ENCODE assay signal across 8 cellular contexts in genomic region chr2:87075796-87076252, GRCh38. TPM values are rescaled to one million over a fixed set of nuclear protein-coding genes. Genes with fewer than 3 reads are reported as not detected.
DNase-seq lines count a peak whose midpoint lies in the region; ATAC-seq, FAIRE-seq and TF ChIP-seq lines count a peak whose summit lies in the region.
"Not testable (repeated sequence)": the region's sequence is repeated elsewhere in the genome, so short reads cannot be mapped to it uniquely, and the experiment has no call there.

No MANE protein-coding gene starts in this region.

- peak; percentile 1 to 53 for DNase-seq in A549 (ENCODE audit: low read depth in 1 of 2, low spot score in 1 of 2)
- peak; percentile 46 for DNase-seq in activated T-cell treated with anti-CD3 and anti-CD28 coated beads, Interleukin-2, amount 50 U/mL, for 4 hours
- peak; percentile 34 for DNase-seq in endothelial cell (ENCODE audit: low spot score)
- DNase-seq in right lobe of liver: peak; percentile 50 to 68 (median 54)
- DNase-seq in stimulated activated CD4-positive, alpha-beta T cell treated with anti-CD3 and anti-CD28 coated beads, Interleukin-12 subunit alpha, Interleukin-12 subunit beta, amount 100 ng/mL, for 4 hours: peak; percentile 50

- not testable (repeated sequence) for H3K27ac Mint-ChIP-seq in endothelial cell (ENCODE audit: unreplicated experiment)

- H3K4me1 ChIP-seq in A549; OCI-LY3 (ENCODE audit: low read length); right lobe of liver: not testable (repeated sequence)

- not testable (repeated sequence) for H2AFZ ChIP-seq in OCI-LY3 (ENCODE audit: low read depth, low read length)

- not testable (repeated sequence) for H3K9me3 Mint-ChIP-seq in activated T-cell treated with anti-CD3 and anti-CD28 coated beads, Interleukin-2, amount 50 U/mL, for 4 hours; endothelial cell (ENCODE audit: unreplicated experiment)

- not testable (repeated sequence) for H3K9me3 ChIP-seq in A549; OCI-LY3 (ENCODE audit: insufficient read depth, low read length); right lobe of liver

- not testable (repeated sequence) for TF ChIP-seq EP300 in A549 (IDR thresholded peaks at IDR 0.05)

- H3K36me3 Mint-ChIP-seq in activated T-cell treated with anti-CD3 and anti-CD28 coated beads, Interleukin-2, amount 50 U/mL, for 4 hours (ENCODE audit: insufficient read depth); endothelial cell (ENCODE audit: low read depth, unreplicated experiment): not testable (repeated sequence)

- not testable (repeated sequence) for H3K36me3 ChIP-seq in OCI-LY3 (replicated peaks; ENCODE audit: low read depth, low read length); right lobe of liver

- H3K4me3 ChIP-seq in A549: peak overlapping the region; percentile 72
- peak overlapping the region; percentile 91 for H3K4me3 ChIP-seq in OCI-LY3 (ENCODE audit: low read length)
- H3K4me3 ChIP-seq in right lobe of liver: peak overlapping the region; percentile 62 to 66 (median 63)

- not testable (repeated sequence) for TF ChIP-seq CTCF in A549 (IDR thresholded peaks at IDR 0.05); OCI-LY3 (IDR thresholded peaks at IDR 0.05; ENCODE audit: low read depth, low read length); endothelial cell (IDR thresholded peaks at IDR 0.05; ENCODE audit: unreplicated experiment); right lobe of liver (IDR thresholded peaks at IDR 0.05)

- intact Hi-C loops in right lobe of liver (cut with DNase I): not testable (repeated sequence)

- not testable (repeated sequence) for TF ChIP-seq POLR2A in A549 (IDR thresholded peaks at IDR 0.05; ENCODE audit: low read length); right lobe of liver (IDR thresholded peaks at IDR 0.05)

- not testable (repeated sequence) for FAIRE-seq in A549 (lab: Jason Lieb, UNC)

- H3K27ac ChIP-seq in A549 (peak overlapping the region; percentile 84 to 95), OCI-LY3 (ENCODE audit: low read length) (peak overlapping the region; percentile 75), right lobe of liver (peak overlapping the region; percentile 90 to 99 (median 96))

- WGBS in A549 (ENCODE audit: missing lambda C conversion rate): no CpG with 5 or more reads among the region's 63 CpGs
- WGBS in right lobe of liver (ENCODE audit: insufficient coverage, low coverage, low lambda C conversion rate, missing lambda C conversion rate): no CpG with 5 or more reads among the region's 63 CpGs

- H3K4me3 Mint-ChIP-seq in activated T-cell treated with anti-CD3 and anti-CD28 coated beads, Interleukin-2, amount 50 U/mL, for 4 hours: peak overlapping the region; percentile 76
- H3K4me3 Mint-ChIP-seq in endothelial cell (ENCODE audit: unreplicated experiment): peak overlapping the region; percentile 73

- H3K4me2 ChIP-seq in A549 (peak overlapping the region; percentile 93), OCI-LY3 (ENCODE audit: low read length) (peak overlapping the region; percentile 32)

- TF ChIP-seq RAD21 in A549 (conservative IDR thresholded peaks at IDR 0.05 in 1 of 2, IDR thresholded peaks at IDR 0.05 in 1 of 2): not testable (repeated sequence)

- not testable (repeated sequence) for H4K20me1 ChIP-seq in OCI-LY3 (ENCODE audit: insufficient read depth, low read length)

- POLR2A ChIA-PET in A549 (lab: Yijun Ruan, JAX): not testable (repeated sequence)

- peak overlapping the region; percentile 73 for H3K9ac ChIP-seq in OCI-LY3 (ENCODE audit: low read length)

- ATAC-seq in A549: peak; percentile 15 to 58
- ATAC-seq in GM18909 (IDR thresholded peaks at IDR 0.05; ENCODE audit: poor library complexity, unreplicated experiment): peak; percentile 33
- ATAC-seq in HG02943 (IDR thresholded peaks at IDR 0.05; ENCODE audit: low read depth, unreplicated experiment): peak; percentile 34
- peak; percentile 45 to 49 for ATAC-seq in activated T-cell treated with anti-CD3 and anti-CD28 coated beads, Interleukin-2, amount 50 U/mL, for 4 hours
- peak in 1 of 4 donors; percentile 2 for ATAC-seq in right lobe of liver

- not testable (repeated sequence) for H3K27me3 Mint-ChIP-seq in activated T-cell treated with anti-CD3 and anti-CD28 coated beads, Interleukin-2, amount 50 U/mL, for 4 hours (ENCODE audit: low read depth); endothelial cell (ENCODE audit: unreplicated experiment)

- H3K27me3 ChIP-seq in OCI-LY3 (ENCODE audit: low read depth, low read length); right lobe of liver: not testable (repeated sequence)

- CTCF ChIA-PET in A549 (lab: Yijun Ruan, JAX): not testable (repeated sequence)

- peaks cover 26% of the 10 kb centered on the region for H3K79me2 ChIP-seq in OCI-LY3 (ENCODE audit: low read length)

- H3K4me1 Mint-ChIP-seq in activated T-cell treated with anti-CD3 and anti-CD28 coated beads, Interleukin-2, amount 50 U/mL, for 4 hours (ENCODE audit: low read depth); endothelial cell (ENCODE audit: unreplicated experiment): not testable (repeated sequence)

RNA-seq across cellular contexts. Expression of gene PLGLB1, which starts 54.2 kb away (rescaled TPM):
- 1.7 TPM in 2 replicates for polyA plus RNA-seq in A549 (2011; rRNA removed)
- polyA plus RNA-seq in A549 (2012; cell fraction: cytosol; rRNA removed): 0.22 and 0.39 TPM in 2 replicates
- 0.80 and 1.3 TPM in 2 replicates for polyA plus RNA-seq in A549 (2012; cell fraction: nucleus; rRNA removed)
- polyA plus RNA-seq in A549 (2017; fragmentation: RNase III; extraction: RNeasy Plus Mini Kit Qiagen cat#74134 plus additional on column Dnase treatment): 0.59 to 1.0 TPM in 2 of 3 replicates, not detected in the other
- polyA minus RNA-seq in A549 (2011; rRNA and poly(A)+ RNA removed): 0.70 and 1.2 TPM in 2 replicates
- total RNA-seq in activated T-cell treated with anti-CD3 and anti-CD28 coated beads, Interleukin-2, amount 50 U/mL, for 4 hours: 1 to 10 TPM in 2 of 3 donors, under 1 TPM in 1; 0.35 to 1.3 (median 1.1) TPM
- 1.1 TPM for total RNA-seq in endothelial cell (ENCODE audit: unreplicated experiment)
- total RNA-seq in right lobe of liver: 100 to 1,000 TPM; 103 to 189 (median 134) TPM

Comparison
In these comparisons a context has a peak if more than half of its experiments do, and no peak if none do; other contexts are left out.
1. RNA of gene PLGLB1, which starts 54.2 kb away (total RNA-seq): 103 to 189 TPM in right lobe of liver; 1.1 TPM in endothelial cell (single experiment) and 0.35 to 1.3 TPM in activated T-cell treated with anti-CD3 and anti-CD28 coated beads, Interleukin-2, amount 50 U/mL, for 4 hours; every median in the first group is over 10 times any median in the second.
2. Peak in every context shown above with its lines, with median percentiles within 50 percentile points of each other: DNase-seq, H3K27ac ChIP-seq and H3K4me3 ChIP-seq.